ENCODE assay signal across 8 cellular contexts in genomic region chr14:42110167-42110566, GRCh38.
DNase-seq lines count a peak whose midpoint lies in the region; ATAC-seq and TF ChIP-seq lines count a peak whose summit lies in the region.

No MANE protein-coding gene starts in this region.

- ATAC-seq in GM19452 (IDR thresholded peaks at IDR 0.05; ENCODE audit: unreplicated experiment) (peak; percentile 63), WTC11 (peak; percentile 95)
- ATAC-seq in stimulated activated naive CD8-positive, alpha-beta T cell treated with anti-CD3 and anti-CD28 coated beads, Interleukin-15, amount 100 ng/mL, for 72 hours, result no peak

- peak; percentile 32 for DNase-seq in AG09309 (ENCODE audit: low read depth)
- DNase-seq in M059J (ENCODE audit: low read depth), result peak; percentile 13
- no peak for DNase-seq in WTC11 (ENCODE audit: low spot score)
- DNase-seq in non-pigmented ciliary epithelial cell (ENCODE audit: low read depth), result peak; percentile 9
- DNase-seq in inferior parietal cortex (ENCODE audit: extremely low spot score), result no peak
- DNase-seq in stimulated activated naive CD8-positive, alpha-beta T cell treated with anti-CD3 and anti-CD28 coated beads, Interleukin-15, amount 100 ng/mL, for 72 hours, result no peak
- no peak for DNase-seq in DMS153 (lab: John Stamatoyannopoulos, UW)

- no peak overlapping the region for H3K4me3 Mint-ChIP-seq in WTC11
- no peak overlapping the region for H3K4me3 Mint-ChIP-seq in stimulated activated naive CD8-positive, alpha-beta T cell treated with anti-CD3 and anti-CD28 coated beads, Interleukin-15, amount 100 ng/mL, for 72 hours

- H3K36me3 Mint-ChIP-seq in WTC11, result peaks cover 14% of the 10 kb centered on the region; the same call in 1 of the 2 replicates

- no peaks in the 10 kb centered on the region for H3K4me1 Mint-ChIP-seq in WTC11
- no peaks in the 10 kb centered on the region for H3K4me1 Mint-ChIP-seq in stimulated activated naive CD8-positive, alpha-beta T cell treated with anti-CD3 and anti-CD28 coated beads, Interleukin-15, amount 100 ng/mL, for 72 hours

- H3K27ac Mint-ChIP-seq in WTC11, result no peak overlapping the region
- H3K27ac Mint-ChIP-seq in stimulated activated naive CD8-positive, alpha-beta T cell treated with anti-CD3 and anti-CD28 coated beads, Interleukin-15, amount 100 ng/mL, for 72 hours, result no peak overlapping the region

- no peak overlapping the region for H3K4me3 ChIP-seq in AG09309 (ENCODE audit: control insufficient read depth, low read depth, low read length)

- H3K9me3 Mint-ChIP-seq in WTC11, result peaks cover 21% of the 10 kb centered on the region
- peaks cover 18 to 23% of the 10 kb centered on the region in 2 donors for H3K9me3 Mint-ChIP-seq in stimulated activated naive CD8-positive, alpha-beta T cell treated with anti-CD3 and anti-CD28 coated beads, Interleukin-15, amount 100 ng/mL, for 72 hours

- CTCF ChIA-PET in WTC11 (lab: Charles Lee), result no interaction called here

- POLR2A ChIA-PET in WTC11 (lab: Charles Lee), result no interaction called here

- H3K27me3 Mint-ChIP-seq in WTC11 (ENCODE audit: low read depth), result no peaks in the 10 kb centered on the region
- no peaks in the 10 kb centered on the region for H3K27me3 Mint-ChIP-seq in stimulated activated naive CD8-positive, alpha-beta T cell treated with anti-CD3 and anti-CD28 coated beads, Interleukin-15, amount 100 ng/mL, for 72 hours

- TF ChIP-seq CTCF in AG09309 (IDR thresholded peaks at IDR 0.05; ENCODE audit: control insufficient read depth, insufficient read depth, low read depth, low read length, missing control alignments) (peak; percentile 85), WTC11 (IDR thresholded peaks at IDR 0.05) (peak; percentile 41)

TF ChIP-seq in WTC11, 78 proteins besides CTCF, POLR2A, EP300 and RAD21:
- TF ChIP-seq ZNF219 (CRISPR knock-in tag; IDR thresholded peaks at IDR 0.05; ENCODE audit: borderline replicate concordance), result no peak
TF ChIP-seq in WTC11: peak in this region for 0.

Comparison
In these comparisons a context has a peak if more than half of its experiments do, and no peak if none do; other contexts are left out.
1. DNase-seq: peak in AG09309 (single experiment), M059J (single experiment) and non-pigmented ciliary epithelial cell (single experiment); none in WTC11 (single experiment), inferior parietal cortex (single experiment), stimulated activated naive CD8-positive, alpha-beta T cell treated with anti-CD3 and anti-CD28 coated beads, Interleukin-15, amount 100 ng/mL, for 72 hours (0 of 2) and DMS153 (single experiment).